Comparison of ENCODE assay signal across 16 cellular contexts in the genomic region with DNA sequence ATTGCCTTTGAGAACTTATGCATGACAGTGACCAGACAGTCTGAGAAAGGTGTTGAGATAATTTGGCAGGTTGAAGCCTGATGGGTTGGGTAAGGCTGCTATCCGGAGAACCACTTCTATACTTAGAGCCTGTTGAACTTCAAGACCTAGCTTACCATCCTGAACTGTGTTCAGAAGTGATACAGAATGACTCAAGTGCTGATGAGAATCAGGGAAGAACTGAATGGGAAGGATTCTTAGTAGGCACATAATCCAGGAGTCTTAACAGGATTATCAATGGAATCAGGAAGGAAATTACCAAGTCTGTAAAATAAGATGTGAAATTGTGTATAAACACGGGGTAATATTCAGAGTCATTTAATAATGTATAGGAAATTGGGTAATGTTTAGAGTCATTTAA. TPM values are rescaled to one million over a fixed set of nuclear protein-coding genes. Genes with fewer than 3 reads are reported as not detected.
"Had no signal": no experiment of that assay in that cellular context is flagged by ENCODE, and none has a peak within 500 bp of the region (broad histone marks: within the 10 kb centered on the region; RNA-seq: fewer than 3 reads in every experiment).

No MANE protein-coding gene starts in this region.

- H3K27me3 ChIP-seq: thyroid gland had no signal

- H3K4me1 ChIP-seq: left ventricle myocardium inferior, thyroid gland had no signal

- ATAC-seq: activated CD8-positive, alpha-beta T cell treated with anti-CD3 and anti-CD28 coated beads for 36 hours; activated T-cell treated with anti-CD3 and anti-CD28 coated beads, Interleukin-2, amount 50 U/mL, for 72 hours; natural killer cell; stimulated activated memory B cell treated with anti-CD40 and anti-IgM and Interleukin-4, amounts not matched to agents 10 μg/mL and 1 μg/mL and 100 μg/mL, for 72 hours; T-helper 17 cell had no signal

- H3K36me3 ChIP-seq: left ventricle myocardium inferior, thyroid gland had no signal

- H3K4me3 ChIP-seq: left ventricle myocardium inferior, thyroid gland had no signal

- H3K9me3 ChIP-seq: left ventricle myocardium inferior, thyroid gland had no signal

- H3K27ac ChIP-seq: left ventricle myocardium inferior, thyroid gland had no signal

- DNase-seq: activated CD4-positive, alpha-beta T cell treated with anti-CD3 and anti-CD28 coated beads for 4 hours; activated CD8-positive, alpha-beta T cell treated with anti-CD3 and anti-CD28 coated beads for 36 hours; activated gamma-delta T cell treated with Interleukin-2 at 50 U/mL for 16 hours; activated T-cell treated with anti-CD3 and anti-CD28 coated beads, Interleukin-2, amount 50 U/mL, for 72 hours; amygdala; cerebellar nuclear complex; effector CD8-positive, alpha-beta T cell; left ventricle myocardium inferior; mesendoderm; natural killer cell; posterior cingulate gyrus; retina; stimulated activated CD4-positive, alpha-beta T cell treated with anti-CD3 and anti-CD28 coated beads, Interleukin-2, amount 100 ng/mL, for 48 hours; T-helper 17 cell; thyroid gland had no signal

RNA-seq across cellular contexts. Expression of gene PAPPA, which starts 9.0 kb away (rescaled TPM):
- total RNA-seq: activated CD8-positive, alpha-beta T cell treated with anti-CD3 and anti-CD28 coated beads for 36 hours; activated T-cell treated with anti-CD3 and anti-CD28 coated beads, Interleukin-2, amount 50 U/mL, for 72 hours; natural killer cell had no signal
